Comparison of ENCODE assay signal across 8 cellular contexts in the genomic region with DNA sequence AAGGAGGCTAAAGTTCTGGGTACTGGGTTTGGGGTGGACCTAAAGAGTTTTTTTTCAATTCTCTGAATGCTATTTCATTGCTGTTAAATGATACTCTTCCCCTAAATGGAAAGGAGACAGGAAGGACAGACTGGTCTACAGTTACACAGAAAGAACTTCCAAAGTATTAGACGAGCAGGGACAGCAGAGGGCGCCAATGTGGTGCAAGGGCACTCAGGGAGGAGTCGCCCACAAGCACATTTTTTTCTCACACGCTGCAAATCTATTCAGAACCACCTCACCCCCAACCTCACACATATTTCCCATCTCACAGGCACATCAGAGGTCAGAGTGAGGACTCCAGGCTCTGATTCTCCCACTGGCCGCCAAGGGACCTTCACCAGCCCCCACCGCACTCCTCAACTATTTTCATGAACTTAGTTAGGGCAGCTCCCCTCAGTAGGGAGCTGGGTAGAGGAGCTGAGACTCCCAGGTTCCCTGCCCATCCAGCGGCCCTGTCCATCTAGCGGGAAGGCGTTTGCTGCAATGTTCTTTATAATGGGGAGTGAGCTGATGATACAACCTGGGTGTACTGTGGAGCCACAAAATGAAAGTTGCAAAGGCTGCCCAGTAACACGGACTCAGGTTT. TPM values are rescaled to one million over a fixed set of nuclear protein-coding genes. Genes with fewer than 3 reads are reported as not detected.
DNase-seq lines count a peak whose midpoint lies in the region; ATAC-seq and TF ChIP-seq lines count a peak whose summit lies in the region.

No MANE protein-coding gene starts in this region.

- no peak overlapping the region for H2BK120ac ChIP-seq in trophoblast cell (ENCODE audit: insufficient read depth, low read length, poor library complexity)

- no peak overlapping the region for H3K18ac ChIP-seq in trophoblast cell (ENCODE audit: low read length)

- H3K27ac ChIP-seq in trophoblast cell (ENCODE audit: low read depth, low read length) (no peak overlapping the region), upper lobe of left lung (peak overlapping the region in 3 of 4 donors; percentile 39 to 78 (median 43))

- TF ChIP-seq CTCF in upper lobe of left lung (IDR thresholded peaks at IDR 0.05), result peak in 5 of 6 experiments; percentile 59 to 75 (median 62)

- H4K8ac ChIP-seq in trophoblast cell (ENCODE audit: low read depth, low read length), result no peak overlapping the region

- H4K91ac ChIP-seq in trophoblast cell (ENCODE audit: low read depth, low read length), result no peak overlapping the region

- H3K9me3 Mint-ChIP-seq in activated naive CD4-positive, alpha-beta T cell treated with anti-CD3 and anti-CD28 coated beads, Interleukin-2, amount 50 U/mL, for 72 hours, result no peaks in the 10 kb centered on the region

- no peak overlapping the region for H3K23ac ChIP-seq in trophoblast cell (ENCODE audit: low read length)

- H3K4me3 ChIP-seq in trophoblast cell (ENCODE audit: low read depth, low read length), result no peak overlapping the region
- H3K4me3 ChIP-seq in upper lobe of left lung, result no peak overlapping the region

- no peak overlapping the region for H2AK5ac ChIP-seq in trophoblast cell (ENCODE audit: low read length)

- H3K9me3 ChIP-seq in trophoblast cell (ENCODE audit: insufficient read depth, low read depth, low read length), result peaks cover 9% of the 10 kb centered on the region
- H3K9me3 ChIP-seq in upper lobe of left lung, result no peaks in the 10 kb centered on the region

- no CpG with 5 or more reads among the region's 10 CpGs for WGBS in trophoblast cell (ENCODE audit: extremely low coverage, insufficient coverage, insufficient read length)
- 5 to 7% methylated on average over 10 of the region's 10 CpGs for WGBS in upper lobe of left lung, 2 donors

- no peak overlapping the region for H2BK5ac ChIP-seq in trophoblast cell (ENCODE audit: low read depth, low read length, poor library complexity)

- H3K4ac ChIP-seq in trophoblast cell (ENCODE audit: low read depth, low read length), result no peak overlapping the region

- peak; percentile 63 for ATAC-seq in GM19395 (IDR thresholded peaks at IDR 0.05; ENCODE audit: unreplicated experiment)
- peak; percentile 78 to 79 for ATAC-seq in activated naive CD4-positive, alpha-beta T cell treated with anti-CD3 and anti-CD28 coated beads, Interleukin-2, amount 50 U/mL, for 72 hours
- peak; percentile 79 for ATAC-seq in Right ventricle myocardium superior (ENCODE audit: poor library complexity)
- ATAC-seq in upper lobe of left lung (ENCODE audit: low FRiP score in 2 of 2), result peak; percentile 87 to 89

- peaks cover 2% of the 10 kb centered on the region for H3K79me1 ChIP-seq in trophoblast cell (ENCODE audit: low read length)

- H3K4me2 ChIP-seq in trophoblast cell (ENCODE audit: low read length), result peak overlapping the region; percentile 80

- peaks cover 32% of the 10 kb centered on the region for H3K27me3 ChIP-seq in trophoblast cell (ENCODE audit: insufficient read depth, low read length)
- H3K27me3 ChIP-seq in upper lobe of left lung, result peaks cover 0 to 31% (median 21%) of the 10 kb centered on the region in 4 donors

- TF ChIP-seq POLR2A in upper lobe of left lung (IDR thresholded peaks at IDR 0.05), result no peak

- H3K9ac ChIP-seq in trophoblast cell (ENCODE audit: low read length), result no peak overlapping the region

- no peak overlapping the region for H4K12ac ChIP-seq in trophoblast cell (ENCODE audit: low read depth, low read length)

- H3K79me2 ChIP-seq in trophoblast cell (ENCODE audit: control insufficient read depth, insufficient read depth, low read length, poor library complexity), result no peaks in the 10 kb centered on the region

- no peak for TF ChIP-seq EP300 in upper lobe of left lung (IDR thresholded peaks at IDR 0.05)

- no peak overlapping the region for H3K27ac Mint-ChIP-seq in activated naive CD4-positive, alpha-beta T cell treated with anti-CD3 and anti-CD28 coated beads, Interleukin-2, amount 50 U/mL, for 72 hours

- no peak overlapping the region for H3K14ac ChIP-seq in trophoblast cell (ENCODE audit: low read length)

- H3K36me3 ChIP-seq in trophoblast cell (ENCODE audit: control insufficient read depth in 1 of 2, insufficient read depth in 2 of 2, low read length in 2 of 2) (no peaks in the 10 kb centered on the region), upper lobe of left lung (no peaks in the 10 kb centered on the region)

- H2BK12ac ChIP-seq in trophoblast cell (ENCODE audit: low read length), result no peak overlapping the region

- intact Hi-C loops in Right ventricle myocardium superior (cut with DNase I), result loop anchor here (10.0 kb wide), 1 partner anchor 292 kb away; no protein-coding TSS in a partner anchor

- peaks cover 0 to 9% of the 10 kb centered on the region in 2 donors for H3K36me3 Mint-ChIP-seq in activated naive CD4-positive, alpha-beta T cell treated with anti-CD3 and anti-CD28 coated beads, Interleukin-2, amount 50 U/mL, for 72 hours

- no peak overlapping the region for H2AFZ ChIP-seq in trophoblast cell (ENCODE audit: insufficient read depth, low read length, poor library complexity)

- DNase-seq in AG08395 (ENCODE audit: low spot score), result peak; percentile 79
- peak; percentile 46 for DNase-seq in NCI-H128 (lab: John Stamatoyannopoulos, UW; ENCODE audit: unreplicated experiment)
- peak; percentile 74 for DNase-seq in SKM-1 (lab: John Stamatoyannopoulos, UW; ENCODE audit: unreplicated experiment)
- peak; percentile 63 to 85 for DNase-seq in activated naive CD4-positive, alpha-beta T cell treated with anti-CD3 and anti-CD28 coated beads, Interleukin-2, amount 50 U/mL, for 72 hours (ENCODE audit: low spot score in 2 of 2)
- peak; percentile 89 for DNase-seq in Right ventricle myocardium superior
- DNase-seq in trophoblast cell, result peak; percentile 79 to 92
- DNase-seq in upper lobe of left lung, result peak in 1 of 2 donors; percentile 85

- H3K4me1 ChIP-seq in trophoblast cell (ENCODE audit: control insufficient read depth in 1 of 2, insufficient read depth in 2 of 2, low read length in 2 of 2) (peaks cover 19 to 20% of the 10 kb centered on the region in 2 experiments), upper lobe of left lung (peaks cover 30 to 64% (median 36%) of the 10 kb centered on the region in 4 donors)

RNA-seq across cellular contexts. Expression of a gene that starts 6.8 kb away (rescaled TPM):
- not detected for total RNA-seq in activated naive CD4-positive, alpha-beta T cell treated with anti-CD3 and anti-CD28 coated beads, Interleukin-2, amount 50 U/mL, for 72 hours
- 15.1 TPM for total RNA-seq in Right ventricle myocardium superior
- 0.14 and 0.27 TPM in 2 replicates for polyA plus RNA-seq in trophoblast cell (2013)
- 100 to 1,000 TPM in 1 of 6 donors, 10 to 100 TPM in 4, 1 to 10 TPM in 1; 7.3 to 102 (median 45.5) TPM for total RNA-seq in upper lobe of left lung

Comparison
In these comparisons a context has a peak if more than half of its experiments do, and no peak if none do; other contexts are left out.
1. RNA of a gene that starts 6.8 kb away (total RNA-seq): 7.3 to 102 TPM in upper lobe of left lung and 15.1 TPM in Right ventricle myocardium superior (single experiment); not detected in activated naive CD4-positive, alpha-beta T cell treated with anti-CD3 and anti-CD28 coated beads, Interleukin-2, amount 50 U/mL, for 72 hours; every median in the first group is over 4 times any median in the second.
2. Peak in every context shown above with its lines, with median percentiles within 50 percentile points of each other: ATAC-seq.